Comparison of ENCODE assay signal across 21 cellular contexts in genomic region chr20:64137598-64138031, GRCh38. TPM values are rescaled to one million over a fixed set of nuclear protein-coding genes. Genes with fewer than 3 reads are reported as not detected.
"Had no signal": no experiment of that assay in that cellular context is flagged by ENCODE, and none has a peak within 500 bp of the region (broad histone marks: within the 10 kb centered on the region; RNA-seq: fewer than 3 reads in every experiment).

No MANE protein-coding gene starts in this region.

- FAIRE-seq: endometrium had no signal

- H3K27me3 ChIP-seq: colonic mucosa, uterus had no signal

- ATAC-seq: activated naive CD4-positive, alpha-beta T cell treated with anti-CD3 and anti-CD28 coated beads, Interleukin-2, amount 50 U/mL, for 72 hours; naive thymus-derived CD8-positive, alpha-beta T cell; sciatic nerve had no signal

- H3K9me3 ChIP-seq: colonic mucosa, prostate gland, tibial artery, uterus had no signal

- DNase-seq: activated CD4-positive, alpha-beta T cell treated with anti-CD3 and anti-CD28 coated beads, Interleukin-2, amount 10 ng/mL, durations not matched to agents 24 days and 14 days; activated CD4-positive, CD25-positive, alpha-beta regulatory T cell; activated T-cell treated with anti-CD3 and anti-CD28 coated beads for 4 hours; caudate nucleus; colonic mucosa; hypothalamus; mammary epithelial cell; occipital lobe; stimulated activated CD4-positive, alpha-beta T cell treated with anti-CD3 and anti-CD28 coated beads, Interleukin-12 subunit alpha, Interleukin-12 subunit beta, amount 100 ng/mL, for 4 hours; stimulated activated CD4-positive, alpha-beta T cell treated with anti-CD3 and anti-CD28 coated beads, Interleukin-2, amount 100 ng/mL, for 24 hours; uterus had no signal

- H3K27ac ChIP-seq: colonic mucosa, prostate gland, tibial artery, uterus had no signal

- H3K4me1 ChIP-seq: colonic mucosa, prostate gland, tibial artery, uterus had no signal

- H3K36me3 ChIP-seq: colonic mucosa, prostate gland, tibial artery, uterus had no signal

- H3K4me3 ChIP-seq: colonic mucosa, prostate gland, tibial artery, uterus had no signal

RNA-seq across cellular contexts. Expression of gene MYT1, which starts 26.6 kb away (rescaled TPM):
- total RNA-seq: activated CD4-positive, alpha-beta T cell treated with anti-CD3 and anti-CD28 coated beads, Interleukin-2, amount 10 ng/mL, durations not matched to agents 24 days and 14 days; activated CD8-positive, alpha-beta memory T cell treated with anti-CD3 and anti-CD28 coated beads for 36 hours; activated T-helper 2 cell treated with anti-CD3 and anti-CD28 coated beads, Interferon-gamma antibody, Interleukin-2, Interleukin-4, amounts not matched to agents 10 μg/mL and 5 μg/mL and 100 μg/mL, durations not matched to agents 14 hours and 24 hours and 36 hours; mammary epithelial cell; naive thymus-derived CD8-positive, alpha-beta T cell; sciatic nerve had no signal

RNA-seq across cellular contexts. Expression of gene NPBWR2, which starts 30.2 kb away (rescaled TPM):
- total RNA-seq: activated CD4-positive, alpha-beta T cell treated with anti-CD3 and anti-CD28 coated beads, Interleukin-2, amount 10 ng/mL, durations not matched to agents 24 days and 14 days; activated CD8-positive, alpha-beta memory T cell treated with anti-CD3 and anti-CD28 coated beads for 36 hours; activated naive CD4-positive, alpha-beta T cell treated with anti-CD3 and anti-CD28 coated beads, Interleukin-2, amount 50 U/mL, for 72 hours; activated T-helper 2 cell treated with anti-CD3 and anti-CD28 coated beads, Interferon-gamma antibody, Interleukin-2, Interleukin-4, amounts not matched to agents 10 μg/mL and 5 μg/mL and 100 μg/mL, durations not matched to agents 14 hours and 24 hours and 36 hours; colonic mucosa; mammary epithelial cell; mucosa of gallbladder; naive thymus-derived CD8-positive, alpha-beta T cell; occipital lobe; prostate gland; sciatic nerve; SK-MEL-5; uterus had no signal

RNA-seq across cellular contexts. Expression of gene LKAAEAR1, which starts 53.4 kb away (rescaled TPM):
- total RNA-seq: activated naive CD4-positive, alpha-beta T cell treated with anti-CD3 and anti-CD28 coated beads, Interleukin-2, amount 50 U/mL, for 72 hours; colonic mucosa; mucosa of gallbladder; naive thymus-derived CD8-positive, alpha-beta T cell; sciatic nerve; uterus had no signal
